9 cellular contexts compared by ENCODE assay signal in the genomic region with DNA sequence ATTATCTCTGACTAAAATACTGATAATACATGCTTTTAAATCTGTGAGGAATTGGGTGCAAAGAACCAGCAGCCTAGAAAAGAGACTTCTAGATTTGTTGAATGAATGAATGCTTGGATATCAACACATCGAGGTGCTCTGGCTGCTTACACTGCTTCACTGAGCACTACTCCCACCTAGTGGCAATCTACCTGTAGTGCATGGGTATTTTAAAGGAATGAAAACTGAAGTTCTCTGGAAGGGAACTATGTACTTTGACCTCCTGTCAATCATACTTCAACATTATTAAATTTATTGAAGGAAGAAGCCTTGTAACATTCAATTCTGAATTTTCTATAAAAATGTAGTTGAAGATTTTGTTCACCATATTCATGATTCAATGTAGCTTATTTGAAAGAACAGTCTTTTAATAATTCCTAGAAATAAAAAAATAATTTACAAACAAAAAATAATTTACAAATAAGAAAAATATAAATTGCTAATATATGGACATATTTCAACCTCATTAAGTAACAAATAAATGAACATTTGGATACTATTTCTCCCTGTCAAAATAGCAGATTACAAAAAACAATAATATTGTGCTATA.
DNase-seq lines count a peak whose midpoint lies in the region; ATAC-seq and TF ChIP-seq lines count a peak whose summit lies in the region.
"Had no signal": no experiment of that assay in that cellular context is flagged by ENCODE, and none has a peak within 500 bp of the region (broad histone marks: within the 10 kb centered on the region; RNA-seq: fewer than 3 reads in every experiment).

No MANE protein-coding gene starts in this region.

- no peaks in the 10 kb centered on the region for H3K4me1 ChIP-seq in PC-3 (ENCODE audit: insufficient read depth, low read length)
- H3K4me1 ChIP-seq: BLaER1 had no signal

- ATAC-seq in GM21526 (IDR thresholded peaks at IDR 0.05; ENCODE audit: low FRiP score, unreplicated experiment) (peak; percentile 91), PC-3 (no peak)

- no peaks in the 10 kb centered on the region for H3K4me1 Mint-ChIP-seq in activated naive CD4-positive, alpha-beta T cell treated with anti-CD3 and anti-CD28 coated beads, Interleukin-2, amount 10 ng/mL, durations not matched to agents 7 days and 5 days
- peaks cover 3% of the 10 kb centered on the region for H3K4me1 Mint-ChIP-seq in glutamatergic neuron (ENCODE audit: low read depth, unreplicated experiment)

- H3K4me2 ChIP-seq in PC-3 (ENCODE audit: low read length): no peak overlapping the region
- H3K4me2 ChIP-seq: BLaER1 had no signal

- no peaks in the 10 kb centered on the region; the same call in 1 of the 2 replicates for H3K36me3 ChIP-seq in PC-3 (ENCODE audit: low read depth, low read length)
- H3K36me3 ChIP-seq: BLaER1 had no signal

- H3K27me3 Mint-ChIP-seq in activated naive CD4-positive, alpha-beta T cell treated with anti-CD3 and anti-CD28 coated beads, Interleukin-2, amount 10 ng/mL, durations not matched to agents 7 days and 5 days: peaks cover 13% of the 10 kb centered on the region
- H3K27me3 Mint-ChIP-seq in glutamatergic neuron (ENCODE audit: unreplicated experiment): no peaks in the 10 kb centered on the region

- H3K79me2 ChIP-seq in PC-3 (ENCODE audit: low read length): no peaks in the 10 kb centered on the region

- no peaks in the 10 kb centered on the region for H3F3A ChIP-seq in PC-3 (ENCODE audit: low read length, unreplicated experiment)

- H3K4me3 Mint-ChIP-seq in activated naive CD4-positive, alpha-beta T cell treated with anti-CD3 and anti-CD28 coated beads, Interleukin-2, amount 10 ng/mL, durations not matched to agents 7 days and 5 days: no peak overlapping the region
- H3K4me3 Mint-ChIP-seq in glutamatergic neuron (ENCODE audit: unreplicated experiment): no peak overlapping the region

- DNase-seq in DMS79 treated with DMSO at 0.1 percent for 48 hours (lab: John Stamatoyannopoulos, UW): peak; percentile 10
- no peak for DNase-seq in DMS79 (lab: John Stamatoyannopoulos, UW)
- peak; percentile 90 for DNase-seq in HT-29 (ENCODE audit: low spot score)
- DNase-seq in PC-3: peak; percentile 77
- peak; percentile 55 for DNase-seq in activated naive CD4-positive, alpha-beta T cell treated with anti-CD3 and anti-CD28 coated beads, Interleukin-2, amount 10 ng/mL, durations not matched to agents 7 days and 5 days
- DNase-seq in glutamatergic neuron: no peak
- DNase-seq in retinal pigment epithelial cell (ENCODE audit: low read depth): peak; percentile 12

- intact Hi-C loops in PC-3 (cut with micrococcal nuclease): loop anchor here (1.0 to 2.0 kb wide), 4 partner anchors 111 to 326 kb away; a partner anchor contains a TSS

- no peaks in the 10 kb centered on the region for H3K9me3 Mint-ChIP-seq in activated naive CD4-positive, alpha-beta T cell treated with anti-CD3 and anti-CD28 coated beads, Interleukin-2, amount 10 ng/mL, durations not matched to agents 7 days and 5 days
- no peaks in the 10 kb centered on the region for H3K9me3 Mint-ChIP-seq in glutamatergic neuron (ENCODE audit: unreplicated experiment)

- H3K27me3 ChIP-seq in PC-3 (ENCODE audit: low read length): peaks cover 18% of the 10 kb centered on the region
- H3K27me3 ChIP-seq: BLaER1 had no signal

- no peaks in the 10 kb centered on the region for H4K20me1 ChIP-seq in PC-3 (ENCODE audit: low read length)
- H4K20me1 ChIP-seq: BLaER1 had no signal

- POLR2A ChIA-PET in PC-3 (lab: Charles Lee; ENCODE audit: unreplicated experiment): no interaction called here

- H3K27ac Mint-ChIP-seq in activated naive CD4-positive, alpha-beta T cell treated with anti-CD3 and anti-CD28 coated beads, Interleukin-2, amount 10 ng/mL, durations not matched to agents 7 days and 5 days: no peak overlapping the region
- no peak overlapping the region for H3K27ac Mint-ChIP-seq in glutamatergic neuron (ENCODE audit: unreplicated experiment)

- H3K4me3 ChIP-seq in PC-3 (ENCODE audit: low read length) (no peak overlapping the region), retinal pigment epithelial cell (ENCODE audit: low read length) (no peak overlapping the region)
- H3K4me3 ChIP-seq: BLaER1 had no signal

- no peaks in the 10 kb centered on the region for H3K9me3 ChIP-seq in PC-3 (ENCODE audit: low read length)
- H3K9me3 ChIP-seq: BLaER1 had no signal

- H3K9me2 ChIP-seq in PC-3 (replicated peaks; ENCODE audit: low read length): no peaks in the 10 kb centered on the region

- H3K9ac ChIP-seq in PC-3 (ENCODE audit: low read length): no peak overlapping the region
- H3K9ac ChIP-seq: BLaER1 had no signal

- H2AFZ ChIP-seq in PC-3 (ENCODE audit: low read length): no peak overlapping the region

- TF ChIP-seq CTCF in PC-3 (conservative IDR thresholded peaks at IDR 0.05; ENCODE audit: low read depth, low read length) (peak; percentile 79), glutamatergic neuron (IDR thresholded peaks at IDR 0.05; ENCODE audit: partially characterized antibody, unreplicated experiment) (peak; percentile 93), retinal pigment epithelial cell (conservative IDR thresholded peaks at IDR 0.05; ENCODE audit: low read depth, low read length) (peak; percentile 90)

- H3K27ac ChIP-seq in PC-3 (ENCODE audit: low read length): no peak overlapping the region
- H3K27ac ChIP-seq: BLaER1 had no signal

- H3K36me3 Mint-ChIP-seq in activated naive CD4-positive, alpha-beta T cell treated with anti-CD3 and anti-CD28 coated beads, Interleukin-2, amount 10 ng/mL, durations not matched to agents 7 days and 5 days: no peaks in the 10 kb centered on the region
- H3K36me3 Mint-ChIP-seq in glutamatergic neuron (ENCODE audit: unreplicated experiment): no peaks in the 10 kb centered on the region

- CTCF ChIA-PET in PC-3 (lab: Charles Lee): no interaction called here
- CTCF ChIA-PET in activated naive CD4-positive, alpha-beta T cell treated with anti-CD3 and anti-CD28 coated beads, Interleukin-2, amount 10 ng/mL, durations not matched to agents 7 days and 5 days (lab: Charles Lee): interaction anchor here (1.2 to 2.1 kb wide), 3 partner anchors 208 to 318 kb away, joined by 3 to 8 read pairs (median 4); no protein-coding TSS in a partner anchor

- no TSS peak for BruUV-seq in PC-3 (replicated peaks; lab: Mats Ljungman, UMichigan)

Comparison
In these comparisons a context has a peak if more than half of its experiments do, and no peak if none do; other contexts are left out.
1. DNase-seq: peak in DMS79 treated with DMSO at 0.1 percent for 48 hours (single experiment), HT-29 (single experiment), PC-3 (single experiment), activated naive CD4-positive, alpha-beta T cell treated with anti-CD3 and anti-CD28 coated beads, Interleukin-2, amount 10 ng/mL, durations not matched to agents 7 days and 5 days (single experiment) and retinal pigment epithelial cell (single experiment); none in DMS79 (single experiment) and glutamatergic neuron (single experiment).
2. Peak in every context shown above with its lines, with median percentiles within 50 percentile points of each other: CTCF ChIP-seq.